Comparison of ENCODE assay signal across 23 cellular contexts in the genomic region with DNA sequence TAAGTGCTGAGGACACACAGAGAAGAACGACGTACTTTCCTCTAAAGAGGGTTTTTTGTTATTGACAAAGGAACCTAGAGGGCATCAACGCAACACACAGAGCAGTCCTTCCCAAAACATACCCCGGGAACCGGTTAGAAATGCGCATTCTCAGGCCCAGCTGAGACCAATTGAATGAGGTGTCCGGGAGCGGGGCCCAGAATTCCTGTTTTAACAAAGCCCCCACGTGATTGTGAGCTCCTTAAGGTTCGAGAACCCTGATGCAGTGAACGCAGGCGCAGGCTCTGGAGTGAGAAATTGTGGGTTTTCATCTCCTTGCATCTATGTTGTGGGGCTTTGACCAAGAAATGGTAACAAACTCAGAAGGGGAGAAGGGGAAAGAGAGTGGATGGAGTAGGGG. TPM values are rescaled to one million over a fixed set of nuclear protein-coding genes. Genes with fewer than 3 reads are reported as not detected.
"Had no signal": no experiment of that assay in that cellular context is flagged by ENCODE, and none has a peak within 500 bp of the region (broad histone marks: within the 10 kb centered on the region; RNA-seq: fewer than 3 reads in every experiment).

No MANE protein-coding gene starts in this region.

- H3K4me3 ChIP-seq: psoas muscle, spleen, tibial nerve had no signal

- H3K4me1 ChIP-seq: foreskin keratinocyte, parathyroid adenoma, psoas muscle had no signal

- H3K9ac ChIP-seq: parathyroid adenoma had no signal

- H3K36me3 Mint-ChIP-seq: activated CD8-positive, alpha-beta memory T cell treated with anti-CD3 and anti-CD28 coated beads, Interleukin-2, amount 10 ng/mL, durations not matched to agents 7 days and 5 days; activated naive CD8-positive, alpha-beta T cell treated with anti-CD3 and anti-CD28 coated beads for 36 hours; immature natural killer cell had no signal

- H2AFZ ChIP-seq: parathyroid adenoma had no signal

- H3K79me2 ChIP-seq: parathyroid adenoma had no signal

- H3K9me3 ChIP-seq: psoas muscle, tibial nerve had no signal

- ATAC-seq: activated CD8-positive, alpha-beta memory T cell treated with anti-CD3 and anti-CD28 coated beads, Interleukin-2, amount 10 ng/mL, durations not matched to agents 7 days and 5 days; activated CD8-positive, alpha-beta T cell treated with anti-CD3 and anti-CD28 coated beads, Interleukin-2, amount 10 ng/mL, durations not matched to agents 7 days and 5 days; esophagus mucosa; foreskin keratinocyte; left colon; psoas muscle had no signal

- H3K9me3 Mint-ChIP-seq: activated B cell treated with CpG ODN at 0.5 μM for 24 hours; activated naive CD8-positive, alpha-beta T cell treated with anti-CD3 and anti-CD28 coated beads for 36 hours; immature natural killer cell; mesothelial cell of epicardium; naive B cell had no signal

- H3K4me3 Mint-ChIP-seq: activated B cell treated with CpG ODN at 0.5 μM for 24 hours; activated CD8-positive, alpha-beta memory T cell treated with anti-CD3 and anti-CD28 coated beads, Interleukin-2, amount 10 ng/mL, durations not matched to agents 7 days and 5 days; activated CD8-positive, alpha-beta T cell treated with anti-CD3 and anti-CD28 coated beads, Interleukin-2, amount 10 ng/mL, durations not matched to agents 7 days and 5 days; activated naive CD8-positive, alpha-beta T cell treated with anti-CD3 and anti-CD28 coated beads for 36 hours; immature natural killer cell; mesothelial cell of epicardium; naive B cell; nephron progenitor cell had no signal

- H3K4me1 Mint-ChIP-seq: activated B cell treated with CpG ODN at 0.5 μM for 24 hours; activated CD8-positive, alpha-beta memory T cell treated with anti-CD3 and anti-CD28 coated beads, Interleukin-2, amount 10 ng/mL, durations not matched to agents 7 days and 5 days; immature natural killer cell; mesothelial cell of epicardium had no signal

- H3K27ac Mint-ChIP-seq: activated B cell treated with CpG ODN at 0.5 μM for 24 hours; activated CD8-positive, alpha-beta memory T cell treated with anti-CD3 and anti-CD28 coated beads, Interleukin-2, amount 10 ng/mL, durations not matched to agents 7 days and 5 days; activated CD8-positive, alpha-beta T cell treated with anti-CD3 and anti-CD28 coated beads, Interleukin-2, amount 10 ng/mL, durations not matched to agents 7 days and 5 days; activated naive CD8-positive, alpha-beta T cell treated with anti-CD3 and anti-CD28 coated beads for 36 hours; immature natural killer cell; mesothelial cell of epicardium; naive B cell; nephron progenitor cell had no signal

- H3K36me3 ChIP-seq: spleen, tibial nerve had no signal

- H3K27ac ChIP-seq: foreskin keratinocyte, parathyroid adenoma, psoas muscle, spleen, tibial nerve had no signal

- DNase-seq: activated B cell treated with CpG ODN at 0.5 μM for 24 hours; activated CD8-positive, alpha-beta memory T cell treated with anti-CD3 and anti-CD28 coated beads, Interleukin-2, amount 10 ng/mL, durations not matched to agents 7 days and 5 days; activated CD8-positive, alpha-beta T cell treated with anti-CD3 and anti-CD28 coated beads, Interleukin-2, amount 10 ng/mL, durations not matched to agents 7 days and 5 days; activated naive CD4-positive, alpha-beta T cell; activated naive CD8-positive, alpha-beta T cell treated with anti-CD3 and anti-CD28 coated beads for 36 hours; activated T-cell treated with anti-CD3 and anti-CD28 coated beads, Interleukin-2, amount 50 U/mL, for 48 hours; caudate nucleus; foreskin keratinocyte; immature natural killer cell; kidney; left colon; mammary epithelial cell; naive B cell; nephron progenitor cell; nucleus accumbens; psoas muscle; spleen; stimulated activated naive CD4-positive, alpha-beta T cell; T-helper 2 cell had no signal

RNA-seq across cellular contexts. Expression of a gene that starts 51.0 kb away (rescaled TPM):
- total RNA-seq: activated B cell treated with CpG ODN at 0.5 μM for 24 hours; activated CD8-positive, alpha-beta memory T cell treated with anti-CD3 and anti-CD28 coated beads, Interleukin-2, amount 10 ng/mL, durations not matched to agents 7 days and 5 days; activated CD8-positive, alpha-beta T cell treated with anti-CD3 and anti-CD28 coated beads, Interleukin-2, amount 10 ng/mL, durations not matched to agents 7 days and 5 days; activated naive CD8-positive, alpha-beta T cell treated with anti-CD3 and anti-CD28 coated beads for 36 hours had no signal
- polyA plus RNA-seq: immature natural killer cell had no signal
